1 cellular context compared by ENCODE assay signal in genomic region chr20:37406010-37406998, GRCh38.
TF ChIP-seq lines count a peak whose summit lies in the region.

No MANE protein-coding gene starts in this region.

TF ChIP-seq in HepG2, 621 proteins besides CTCF, POLR2A, EP300 and RAD21 (continued from another document and continues in another):
- TF ChIP-seq PREB (CRISPR knock-in tag; IDR thresholded peaks at IDR 0.05) (peak; percentile 96; the same call in 1 of the 2 replicates), CEBPG (CRISPR knock-in tag; IDR thresholded peaks at IDR 0.05) (no peak), PHF8 (CRISPR knock-in tag; IDR thresholded peaks at IDR 0.05) (no peak), IRX3 (CRISPR knock-in tag; IDR thresholded peaks at IDR 0.05; ENCODE audit: borderline replicate concordance, low read depth) (peak; percentile 96; the same call in 1 of the 2 replicates), HMG20A (CRISPR knock-in tag; IDR thresholded peaks at IDR 0.05; ENCODE audit: borderline replicate concordance) (no peak), ZNF674 (CRISPR knock-in tag; IDR thresholded peaks at IDR 0.05; ENCODE audit: low read depth) (peak; percentile 72; the same call in 1 of the 2 replicates), NR2F6 (IDR thresholded peaks at IDR 0.05) (no peak), NR2F6 (CRISPR knock-in tag; IDR thresholded peaks at IDR 0.05) (peak; percentile 29; the same call in 1 of the 2 replicates), ZFP37 (CRISPR knock-in tag; IDR thresholded peaks at IDR 0.05; ENCODE audit: borderline replicate concordance) (0 out of 2 replicates have a peak, but pooled peaks have one; percentile 84), ZNF883 (CRISPR knock-in tag; IDR thresholded peaks at IDR 0.05; ENCODE audit: not compliant biosample characterization) (peak; percentile 95), GMEB2 (CRISPR knock-in tag; IDR thresholded peaks at IDR 0.05; ENCODE audit: low read depth) (no peak), HOMEZ (CRISPR knock-in tag; IDR thresholded peaks at IDR 0.05; ENCODE audit: low read depth) (no peak), FOXA3 (CRISPR knock-in tag; IDR thresholded peaks at IDR 0.05) (peak; percentile 62; the same call in 1 of the 2 replicates), SUZ12 (IDR thresholded peaks at IDR 0.05; ENCODE audit: low read depth, low read length) (no peak), GATAD1 (CRISPR knock-in tag; IDR thresholded peaks at IDR 0.05) (peak; percentile 73), KDM4B (CRISPR knock-in tag; IDR thresholded peaks at IDR 0.05) (no peak; the same call in 1 of the 2 replicates), CBX5 (CRISPR knock-in tag; IDR thresholded peaks at IDR 0.05; ENCODE audit: borderline replicate concordance) (0 out of 2 replicates have a peak, but pooled peaks have one; percentile 18), ZNF263 (CRISPR knock-in tag; IDR thresholded peaks at IDR 0.05) (peak; percentile 86), HNRNPUL1 (IDR thresholded peaks at IDR 0.05; ENCODE audit: low read depth, low read length) (no peak), ZNF614 (CRISPR knock-in tag; IDR thresholded peaks at IDR 0.05; ENCODE audit: borderline replicate concordance) (peak; percentile 64; the same call in 1 of the 2 replicates), SMARCC2 (IDR thresholded peaks at IDR 0.05) (no peak), NONO (IDR thresholded peaks at IDR 0.05) (no peak; the same call in 1 of the 2 replicates), NONO (CRISPR knock-in tag; conservative IDR thresholded peaks at IDR 0.05) (peak; percentile 79), ZNF549 (CRISPR knock-in tag; IDR thresholded peaks at IDR 0.05) (no peak), SRSF9 (IDR thresholded peaks at IDR 0.05; ENCODE audit: borderline replicate concordance, insufficient read depth, low read depth, low read length, poor library complexity, severe bottlenecking) (no peak), ZMYM4 (CRISPR knock-in tag; IDR thresholded peaks at IDR 0.05) (peak; percentile 85), ZNF432 (CRISPR knock-in tag; IDR thresholded peaks at IDR 0.05; ENCODE audit: borderline replicate concordance) (no peak), ZNF24 (IDR thresholded peaks at IDR 0.05) (no peak), ZNF644 (CRISPR knock-in tag; IDR thresholded peaks at IDR 0.05; ENCODE audit: low read depth) (no peak), ZNF639 (CRISPR knock-in tag; conservative IDR thresholded peaks at IDR 0.05) (no peak; the same call in 1 of the 2 replicates), PBX2 (CRISPR knock-in tag; IDR thresholded peaks at IDR 0.05) (no peak), ZNF407 (CRISPR knock-in tag; IDR thresholded peaks at IDR 0.05; ENCODE audit: not compliant biosample characterization) (peak; percentile 95), TRIM24 (CRISPR knock-in tag; IDR thresholded peaks at IDR 0.05) (no peak), ZNF615 (CRISPR knock-in tag; IDR thresholded peaks at IDR 0.05; ENCODE audit: borderline replicate concordance) (no peak), ISX (CRISPR knock-in tag; conservative IDR thresholded peaks at IDR 0.05) (no peak), ZBTB1 (CRISPR knock-in tag; IDR thresholded peaks at IDR 0.05; ENCODE audit: borderline replicate concordance) (no peak; the same call in 1 of the 2 replicates), BRCA1 (CRISPR knock-in tag; IDR thresholded peaks at IDR 0.05) (peak; percentile 75; the same call in 1 of the 2 replicates), MIXL1 (CRISPR knock-in tag; IDR thresholded peaks at IDR 0.05) (0 out of 2 replicates have a peak, but pooled peaks have one; percentile 64), ZNF782 (CRISPR knock-in tag; IDR thresholded peaks at IDR 0.05; ENCODE audit: borderline replicate concordance) (peak; percentile 94; the same call in 1 of the 2 replicates), CENPT (CRISPR knock-in tag; IDR thresholded peaks at IDR 0.05; ENCODE audit: low read depth) (peak; percentile 99), ETV6 (CRISPR knock-in tag; conservative IDR thresholded peaks at IDR 0.05) (peak; percentile 98), RORA (CRISPR knock-in tag; IDR thresholded peaks at IDR 0.05) (no peak), CHD2 (IDR thresholded peaks at IDR 0.05; ENCODE audit: low read depth, low read length) (no peak), ELF4 (CRISPR knock-in tag; IDR thresholded peaks at IDR 0.05; ENCODE audit: borderline replicate concordance) (no peak), HCFC1 (IDR thresholded peaks at IDR 0.05; ENCODE audit: low read depth, low read length) (peak; percentile 16; the same call in 1 of the 2 replicates), ADNP (CRISPR knock-in tag; IDR thresholded peaks at IDR 0.05) (no peak), ZNF367 (CRISPR knock-in tag; IDR thresholded peaks at IDR 0.05; ENCODE audit: borderline replicate concordance) (peak; percentile 96; the same call in 1 of the 2 replicates), ZBTB7A (CRISPR knock-in tag; IDR thresholded peaks at IDR 0.05) (peak; percentile 97), ZNF691 (CRISPR knock-in tag; IDR thresholded peaks at IDR 0.05; ENCODE audit: borderline replicate concordance, low read depth) (peak; percentile 89; the same call in 1 of the 2 replicates), KLF9 (CRISPR knock-in tag; IDR thresholded peaks at IDR 0.05; ENCODE audit: low read depth) (no peak), ZNF556 (CRISPR knock-in tag; IDR thresholded peaks at IDR 0.05; ENCODE audit: borderline replicate concordance) (no peak), AGO1 (IDR thresholded peaks at IDR 0.05; ENCODE audit: low read depth, low read length, poor library complexity, severe bottlenecking) (peak; percentile 92), DBP (CRISPR knock-in tag; IDR thresholded peaks at IDR 0.05; ENCODE audit: not compliant biosample characterization) (peak; percentile 95)
